Comparison of ENCODE assay signal across 10 cellular contexts in the genomic region with DNA sequence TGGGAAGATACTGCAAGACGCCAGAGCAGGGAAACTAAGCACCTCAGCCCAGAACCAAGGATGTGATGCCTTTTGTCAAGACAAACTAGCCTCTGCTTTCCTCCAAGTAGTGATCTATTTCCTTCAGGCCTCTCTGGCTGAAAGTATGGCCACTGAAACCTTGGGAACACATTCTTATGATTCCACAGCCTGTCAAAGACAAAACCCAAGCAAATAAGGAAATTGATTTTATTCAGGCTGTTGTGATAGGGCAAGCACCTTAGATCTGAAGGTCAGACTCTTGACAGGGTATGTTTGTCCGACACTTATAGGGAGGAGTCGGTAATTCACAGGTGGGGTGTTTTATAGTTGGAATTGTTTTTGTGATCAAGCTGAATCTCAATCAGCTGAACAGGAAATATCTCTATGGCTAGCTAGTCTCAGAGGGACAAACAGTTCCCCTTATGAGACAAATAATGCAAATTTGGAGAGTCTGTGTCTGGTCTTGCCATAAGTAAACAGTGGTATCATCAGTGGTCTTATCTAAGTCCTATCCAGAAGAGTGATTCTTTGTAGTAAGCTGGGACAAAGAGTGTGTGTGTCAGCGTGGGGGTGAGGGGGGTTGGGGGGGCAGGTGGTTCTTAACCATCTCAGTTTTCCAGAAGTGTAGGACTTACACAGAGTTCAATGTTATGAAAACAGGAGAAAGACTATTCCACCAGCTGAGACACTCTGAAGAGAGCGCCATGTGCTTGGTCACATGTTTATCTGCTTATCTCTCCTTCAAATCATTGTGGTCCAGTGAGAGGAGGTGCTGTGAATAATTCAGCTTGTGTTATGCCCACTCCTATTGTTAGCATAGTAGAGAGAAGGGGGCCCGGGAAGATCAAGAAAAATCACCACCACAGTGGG. TPM values are rescaled to one million over a fixed set of nuclear protein-coding genes. Genes with fewer than 3 reads are reported as not detected.
DNase-seq lines count a peak whose midpoint lies in the region; ATAC-seq lines count a peak whose summit lies in the region.
"Had no signal": no experiment of that assay in that cellular context is flagged by ENCODE, and none has a peak within 500 bp of the region (broad histone marks: within the 10 kb centered on the region; RNA-seq: fewer than 3 reads in every experiment).

No MANE protein-coding gene starts in this region.

- H3K36me3 Mint-ChIP-seq in activated T-cell treated with anti-CD3 and anti-CD28 coated beads, Interleukin-2, amount 50 U/mL, for 4 hours (ENCODE audit: insufficient read depth) = no peaks in the 10 kb centered on the region
- no peaks in the 10 kb centered on the region for H3K36me3 Mint-ChIP-seq in activated T-cell treated with anti-CD3 and anti-CD28 coated beads, Interleukin-2, amount 50 U/mL, for 24 hours (ENCODE audit: low read depth)
- H3K36me3 Mint-ChIP-seq in central memory CD8-positive, alpha-beta T cell (ENCODE audit: insufficient read depth) = no peaks in the 10 kb centered on the region
- H3K36me3 Mint-ChIP-seq in stimulated activated naive CD8-positive, alpha-beta T cell treated with anti-CD3 and anti-CD28 coated beads, Interleukin-15, Interleukin-2, amounts not matched to agents 100 ng/mL and 50 ng/mL, for 24 hours (ENCODE audit: low read depth) = no peaks in the 10 kb centered on the region

- H3K9me3 Mint-ChIP-seq in activated T-cell treated with anti-CD3 and anti-CD28 coated beads, Interleukin-2, amount 50 U/mL, for 4 hours = no peaks in the 10 kb centered on the region
- H3K9me3 Mint-ChIP-seq in activated T-cell treated with anti-CD3 and anti-CD28 coated beads, Interleukin-2, amount 50 U/mL, for 24 hours = no peaks in the 10 kb centered on the region
- no peaks in the 10 kb centered on the region for H3K9me3 Mint-ChIP-seq in central memory CD8-positive, alpha-beta T cell
- no peaks in the 10 kb centered on the region for H3K9me3 Mint-ChIP-seq in stimulated activated naive CD8-positive, alpha-beta T cell treated with anti-CD3 and anti-CD28 coated beads, Interleukin-15, Interleukin-2, amounts not matched to agents 100 ng/mL and 50 ng/mL, for 24 hours

- DNase-seq in activated T-cell treated with anti-CD3 and anti-CD28 coated beads, Interleukin-2, amount 50 U/mL, for 4 hours = no peak
- DNase-seq in activated T-cell treated with anti-CD3 and anti-CD28 coated beads, Interleukin-2, amount 50 U/mL, for 24 hours = no peak
- DNase-seq in central memory CD8-positive, alpha-beta T cell (ENCODE audit: low spot score in 2 of 2) = no peak
- DNase-seq in NCI-H1694 (lab: John Stamatoyannopoulos, UW) (no peak), left cardiac atrium (no peak)
- DNase-seq: effector CD8-positive, alpha-beta T cell; H7 had no signal

- peak; percentile 43 to 51 for ATAC-seq in activated T-cell treated with anti-CD3 and anti-CD28 coated beads, Interleukin-2, amount 50 U/mL, for 4 hours
- ATAC-seq in HG03175 (IDR thresholded peaks at IDR 0.05; ENCODE audit: unreplicated experiment) (peak; percentile 78), HG03025 (IDR thresholded peaks at IDR 0.05; ENCODE audit: low FRiP score, unreplicated experiment) (no peak), left cardiac atrium (no peak)
- peak; percentile 91 for ATAC-seq in central memory CD8-positive, alpha-beta T cell (replicated peaks; ENCODE audit: extremely low read depth, poor library complexity, severe bottlenecking)

- H3K27me3 Mint-ChIP-seq in activated T-cell treated with anti-CD3 and anti-CD28 coated beads, Interleukin-2, amount 50 U/mL, for 4 hours (ENCODE audit: low read depth) = peaks cover 4% of the 10 kb centered on the region
- peaks cover 7% of the 10 kb centered on the region for H3K27me3 Mint-ChIP-seq in activated T-cell treated with anti-CD3 and anti-CD28 coated beads, Interleukin-2, amount 50 U/mL, for 24 hours
- no peaks in the 10 kb centered on the region for H3K27me3 Mint-ChIP-seq in central memory CD8-positive, alpha-beta T cell
- H3K27me3 Mint-ChIP-seq in stimulated activated naive CD8-positive, alpha-beta T cell treated with anti-CD3 and anti-CD28 coated beads, Interleukin-15, Interleukin-2, amounts not matched to agents 100 ng/mL and 50 ng/mL, for 24 hours = no peaks in the 10 kb centered on the region

- intact Hi-C loops in left cardiac atrium (cut with DNase I) = no loop called here

- H3K4me1 Mint-ChIP-seq in activated T-cell treated with anti-CD3 and anti-CD28 coated beads, Interleukin-2, amount 50 U/mL, for 4 hours (ENCODE audit: low read depth) = peaks cover 6% of the 10 kb centered on the region
- H3K4me1 Mint-ChIP-seq in activated T-cell treated with anti-CD3 and anti-CD28 coated beads, Interleukin-2, amount 50 U/mL, for 24 hours (ENCODE audit: low read depth) = peaks cover 5% of the 10 kb centered on the region
- H3K4me1 Mint-ChIP-seq in central memory CD8-positive, alpha-beta T cell = peaks cover 10% of the 10 kb centered on the region
- H3K4me1 Mint-ChIP-seq in stimulated activated naive CD8-positive, alpha-beta T cell treated with anti-CD3 and anti-CD28 coated beads, Interleukin-15, Interleukin-2, amounts not matched to agents 100 ng/mL and 50 ng/mL, for 24 hours (ENCODE audit: low read depth) = peaks cover 23% of the 10 kb centered on the region

- H3K4me3 Mint-ChIP-seq in activated T-cell treated with anti-CD3 and anti-CD28 coated beads, Interleukin-2, amount 50 U/mL, for 4 hours = no peak overlapping the region
- H3K4me3 Mint-ChIP-seq in activated T-cell treated with anti-CD3 and anti-CD28 coated beads, Interleukin-2, amount 50 U/mL, for 24 hours = no peak overlapping the region
- H3K4me3 Mint-ChIP-seq in central memory CD8-positive, alpha-beta T cell = no peak overlapping the region
- no peak overlapping the region for H3K4me3 Mint-ChIP-seq in stimulated activated naive CD8-positive, alpha-beta T cell treated with anti-CD3 and anti-CD28 coated beads, Interleukin-15, Interleukin-2, amounts not matched to agents 100 ng/mL and 50 ng/mL, for 24 hours

- no peak overlapping the region for H3K27ac Mint-ChIP-seq in activated T-cell treated with anti-CD3 and anti-CD28 coated beads, Interleukin-2, amount 50 U/mL, for 24 hours
- H3K27ac Mint-ChIP-seq in central memory CD8-positive, alpha-beta T cell (ENCODE audit: low read depth) = no peak overlapping the region
- peak overlapping the region; percentile 8 for H3K27ac Mint-ChIP-seq in stimulated activated naive CD8-positive, alpha-beta T cell treated with anti-CD3 and anti-CD28 coated beads, Interleukin-15, Interleukin-2, amounts not matched to agents 100 ng/mL and 50 ng/mL, for 24 hours

RNA-seq across cellular contexts. Expression of a gene that starts 6.7 kb away (rescaled TPM):
- total RNA-seq in activated T-cell treated with anti-CD3 and anti-CD28 coated beads, Interleukin-2, amount 50 U/mL, for 4 hours = 10 to 100 TPM; 29.2 to 33.9 (median 31.7) TPM
- 10 to 100 TPM; 14.9 to 19.2 TPM for total RNA-seq in left cardiac atrium

RNA-seq across cellular contexts. Expression of a gene that starts 18.7 kb away (rescaled TPM):
- total RNA-seq in activated T-cell treated with anti-CD3 and anti-CD28 coated beads, Interleukin-2, amount 50 U/mL, for 4 hours = 100 to 1,000 TPM; 258 to 302 (median 277) TPM
- 10 to 100 TPM; 68.0 to 79.9 TPM for total RNA-seq in left cardiac atrium

Comparison
In these comparisons a context has a peak if more than half of its experiments do, and no peak if none do; other contexts are left out.
1. ATAC-seq: peak in activated T-cell treated with anti-CD3 and anti-CD28 coated beads, Interleukin-2, amount 50 U/mL, for 4 hours (2 of 2), HG03175 (single experiment) and central memory CD8-positive, alpha-beta T cell (single experiment); none in HG03025 (single experiment) and left cardiac atrium (0 of 2).